1 cellular context compared by ENCODE assay signal in the genomic region with DNA sequence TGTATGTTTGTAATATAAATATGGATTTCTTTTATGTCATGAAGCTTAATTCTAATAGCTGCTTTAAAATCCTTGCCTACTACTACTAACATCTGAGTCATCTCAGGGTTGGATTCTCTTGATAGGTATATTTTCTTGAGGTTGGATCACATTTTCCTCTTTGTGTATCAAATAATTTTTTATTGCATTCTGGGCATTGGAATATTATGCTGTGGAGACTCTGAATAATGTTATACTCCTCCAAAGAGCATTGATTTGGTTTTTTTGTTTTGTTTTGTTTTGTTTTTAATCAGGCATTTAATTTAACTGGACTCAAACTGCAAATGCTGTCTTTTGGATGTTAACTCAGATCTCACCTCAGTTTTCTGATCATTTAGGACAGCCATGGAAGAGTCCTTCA.
TF ChIP-seq lines count a peak whose summit lies in the region.

No MANE protein-coding gene starts in this region.

TF ChIP-seq in K562, 482 proteins besides CTCF, POLR2A, EP300 and RAD21:
- TF ChIP-seq NR2C1 (IDR thresholded peaks at IDR 0.05) (0 out of 2 replicates have a peak, but pooled peaks have one; percentile 5), NR2C1 (tag; IDR thresholded peaks at IDR 0.05) (no peak), ZZZ3 (IDR thresholded peaks at IDR 0.05) (peak; percentile 57; the same call in 1 of the 2 replicates)
- TF ChIP-seq, protein P1, sequence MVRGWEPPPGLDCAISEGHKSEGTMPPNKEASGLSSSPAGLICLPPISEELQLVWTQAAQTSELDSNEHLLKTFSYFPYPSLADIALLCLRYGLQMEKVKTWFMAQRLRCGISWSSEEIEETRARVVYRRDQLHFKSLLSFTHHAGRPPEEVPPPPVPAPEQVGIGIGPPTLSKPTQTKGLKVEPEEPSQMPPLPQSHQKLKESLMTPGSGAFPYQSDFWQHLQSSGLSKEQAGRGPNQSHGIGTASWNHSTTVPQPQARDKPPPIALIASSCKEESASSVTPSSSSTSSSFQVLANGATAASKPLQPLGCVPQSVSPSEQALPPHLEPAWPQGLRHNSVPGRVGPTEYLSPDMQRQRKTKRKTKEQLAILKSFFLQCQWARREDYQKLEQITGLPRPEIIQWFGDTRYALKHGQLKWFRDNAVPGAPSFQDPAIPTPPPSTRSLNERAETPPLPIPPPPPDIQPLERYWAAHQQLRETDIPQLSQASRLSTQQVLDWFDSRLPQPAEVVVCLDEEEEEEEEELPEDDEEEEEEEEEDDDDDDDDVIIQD (CRISPR knock-in tag; IDR thresholded peaks at IDR 0.05), result no peak
